Comparison of ENCODE assay signal across 21 cellular contexts in the genomic region with DNA sequence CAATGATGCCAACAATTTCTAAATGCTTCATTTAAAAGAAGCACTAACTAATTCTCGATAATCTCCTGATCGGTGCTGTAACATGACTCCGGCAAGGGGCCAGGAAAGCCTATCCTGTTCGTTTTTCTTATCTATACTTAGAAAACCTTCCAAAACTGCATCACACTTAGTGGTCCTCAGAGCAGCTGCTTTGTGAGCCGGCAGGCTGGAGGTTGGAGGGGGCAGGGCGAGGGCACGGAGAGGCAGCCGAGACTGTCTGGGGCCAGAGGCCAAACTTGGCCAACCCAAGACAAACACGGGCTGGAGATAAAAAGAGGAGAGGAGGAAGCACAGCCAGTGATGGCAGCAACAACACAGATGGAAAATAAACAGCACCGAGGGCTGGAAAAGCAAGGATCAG.
DNase-seq lines count a peak whose midpoint lies in the region; ATAC-seq and TF ChIP-seq lines count a peak whose summit lies in the region.
"Had no signal": no experiment of that assay in that cellular context is flagged by ENCODE, and none has a peak within 500 bp of the region (broad histone marks: within the 10 kb centered on the region; RNA-seq: fewer than 3 reads in every experiment).

No MANE protein-coding gene starts in this region.

- peaks cover 44% of the 10 kb centered on the region for H3K4me1 ChIP-seq in BLaER1

- peaks cover 12% of the 10 kb centered on the region for H3K9me3 ChIP-seq in BLaER1
- H3K9me3 ChIP-seq: tibial nerve had no signal

- H3K4me3 Mint-ChIP-seq in mesothelial cell of epicardium = no peak overlapping the region
- H3K4me3 Mint-ChIP-seq in activated naive CD8-positive, alpha-beta T cell treated with anti-CD3 and anti-CD28 coated beads for 36 hours = no peak overlapping the region
- H3K4me3 Mint-ChIP-seq: activated B cell treated with CpG ODN at 0.5 μM for 24 hours; activated CD8-positive, alpha-beta T cell treated with anti-CD3 and anti-CD28 coated beads for 36 hours; CD4-positive, CD25-positive, alpha-beta regulatory T cell; stimulated activated effector memory CD8-positive, alpha-beta T cell treated with anti-CD3 and anti-CD28 coated beads, Interleukin-12 subunit alpha, Interleukin-12 subunit beta, amount 100 ng/mL, for 72 hours had no signal

- no peaks in the 10 kb centered on the region for H3K27me3 ChIP-seq in BLaER1

- 0 out of 2 replicates have a peak overlapping the region, but pooled peaks have one; percentile 52 for H3K27ac ChIP-seq in BLaER1
- H3K27ac ChIP-seq: RWPE1, tibial nerve had no signal

- H4K20me1 ChIP-seq in BLaER1 = no peaks in the 10 kb centered on the region

- no peaks in the 10 kb centered on the region for H3K36me3 ChIP-seq in BLaER1
- H3K36me3 ChIP-seq: tibial nerve had no signal

- H3K4me3 ChIP-seq in BLaER1 (no peak overlapping the region), choroid plexus epithelial cell (ENCODE audit: low read depth, low read length) (no peak overlapping the region)
- H3K4me3 ChIP-seq: tibial nerve had no signal

- peak overlapping the region; percentile 75 for H3K27ac Mint-ChIP-seq in mesothelial cell of epicardium
- H3K27ac Mint-ChIP-seq in activated naive CD8-positive, alpha-beta T cell treated with anti-CD3 and anti-CD28 coated beads for 36 hours = no peak overlapping the region
- H3K27ac Mint-ChIP-seq: activated B cell treated with CpG ODN at 0.5 μM for 24 hours; activated CD8-positive, alpha-beta T cell treated with anti-CD3 and anti-CD28 coated beads for 36 hours; CD4-positive, CD25-positive, alpha-beta regulatory T cell; stimulated activated effector memory CD8-positive, alpha-beta T cell treated with anti-CD3 and anti-CD28 coated beads, Interleukin-12 subunit alpha, Interleukin-12 subunit beta, amount 100 ng/mL, for 72 hours had no signal

- peak overlapping the region; percentile 79 for H3K4me2 ChIP-seq in BLaER1

- TF ChIP-seq CTCF in choroid plexus epithelial cell (conservative IDR thresholded peaks at IDR 0.05; ENCODE audit: low read depth, low read length) (no peak), mesothelial cell of epicardium (IDR thresholded peaks at IDR 0.05; ENCODE audit: unreplicated experiment) (no peak)

- DNase-seq in NCI-H69 (lab: John Stamatoyannopoulos, UW) (peak; percentile 22), choroid plexus epithelial cell (ENCODE audit: low read depth) (peak; percentile 13), mesothelial cell of epicardium (ENCODE audit: low spot score in 2 of 2, unreplicated experiment in 2 of 2) (no peak), NK-92 (lab: John Stamatoyannopoulos, UW; ENCODE audit: unreplicated experiment) (no peak)
- DNase-seq in activated naive CD8-positive, alpha-beta T cell treated with anti-CD3 and anti-CD28 coated beads for 36 hours = no peak
- DNase-seq: activated B cell treated with CpG ODN at 0.5 μM for 24 hours; activated CD8-positive, alpha-beta T cell treated with anti-CD3 and anti-CD28 coated beads for 36 hours; CD4-positive, CD25-positive, alpha-beta regulatory T cell; DMS79; effector CD8-positive, alpha-beta T cell; glutamatergic neuron; mammary epithelial cell; NCI-H1436 treated with DMSO at 0.1 percent for 48 hours; NCI-H2227 treated with DMSO at 0.1 percent for 48 hours; stimulated activated CD4-positive, alpha-beta T cell treated with anti-CD3 and anti-CD28 coated beads, Interleukin-15, amount 100 ng/mL, for 24 hours had no signal

- no peak overlapping the region; the same call in 1 of the 2 replicates for H3K9ac ChIP-seq in BLaER1

- no peaks in the 10 kb centered on the region for H3K27me3 Mint-ChIP-seq in mesothelial cell of epicardium (ENCODE audit: low read depth)
- H3K27me3 Mint-ChIP-seq in activated naive CD8-positive, alpha-beta T cell treated with anti-CD3 and anti-CD28 coated beads for 36 hours = no peaks in the 10 kb centered on the region
- H3K27me3 Mint-ChIP-seq: activated CD8-positive, alpha-beta T cell treated with anti-CD3 and anti-CD28 coated beads for 36 hours; CD4-positive, CD25-positive, alpha-beta regulatory T cell had no signal

- no peaks in the 10 kb centered on the region for H3K36me3 Mint-ChIP-seq in mesothelial cell of epicardium
- H3K36me3 Mint-ChIP-seq in activated naive CD8-positive, alpha-beta T cell treated with anti-CD3 and anti-CD28 coated beads for 36 hours = peaks cover 1% of the 10 kb centered on the region
- H3K36me3 Mint-ChIP-seq: CD4-positive, CD25-positive, alpha-beta regulatory T cell; stimulated activated effector memory CD8-positive, alpha-beta T cell treated with anti-CD3 and anti-CD28 coated beads, Interleukin-12 subunit alpha, Interleukin-12 subunit beta, amount 100 ng/mL, for 72 hours had no signal

- peaks cover 42% of the 10 kb centered on the region for H3K9me3 Mint-ChIP-seq in mesothelial cell of epicardium
- no peaks in the 10 kb centered on the region for H3K9me3 Mint-ChIP-seq in activated naive CD8-positive, alpha-beta T cell treated with anti-CD3 and anti-CD28 coated beads for 36 hours
- H3K9me3 Mint-ChIP-seq: activated B cell treated with CpG ODN at 0.5 μM for 24 hours; activated CD8-positive, alpha-beta T cell treated with anti-CD3 and anti-CD28 coated beads for 36 hours; stimulated activated effector memory CD8-positive, alpha-beta T cell treated with anti-CD3 and anti-CD28 coated beads, Interleukin-12 subunit alpha, Interleukin-12 subunit beta, amount 100 ng/mL, for 72 hours had no signal

- no peak for ATAC-seq in GM21423 (IDR thresholded peaks at IDR 0.05; ENCODE audit: unreplicated experiment)
- no peak for ATAC-seq in GM21390 (IDR thresholded peaks at IDR 0.05; ENCODE audit: unreplicated experiment)
- ATAC-seq: activated CD8-positive, alpha-beta T cell treated with anti-CD3 and anti-CD28 coated beads for 36 hours; stimulated activated effector memory CD8-positive, alpha-beta T cell treated with anti-CD3 and anti-CD28 coated beads, Interleukin-12 subunit alpha, Interleukin-12 subunit beta, amount 100 ng/mL, for 72 hours had no signal

- H3K4me1 Mint-ChIP-seq in mesothelial cell of epicardium = peaks cover 28% of the 10 kb centered on the region
- H3K4me1 Mint-ChIP-seq in activated naive CD8-positive, alpha-beta T cell treated with anti-CD3 and anti-CD28 coated beads for 36 hours = peaks cover 17% of the 10 kb centered on the region
- H3K4me1 Mint-ChIP-seq: activated B cell treated with CpG ODN at 0.5 μM for 24 hours; stimulated activated effector memory CD8-positive, alpha-beta T cell treated with anti-CD3 and anti-CD28 coated beads, Interleukin-12 subunit alpha, Interleukin-12 subunit beta, amount 100 ng/mL, for 72 hours had no signal

Comparison
In these comparisons a context has a peak if more than half of its experiments do, and no peak if none do; other contexts are left out.
1. DNase-seq: peak in NCI-H69 (single experiment) and choroid plexus epithelial cell (single experiment); none in mesothelial cell of epicardium (0 of 2), activated naive CD8-positive, alpha-beta T cell treated with anti-CD3 and anti-CD28 coated beads for 36 hours (single experiment) and NK-92 (single experiment).